8 cellular contexts compared by ENCODE assay signal in genomic region chr10:12181065-12181775, GRCh38. TPM values are rescaled to one million over a fixed set of nuclear protein-coding genes. Genes with fewer than 3 reads are reported as not detected.
DNase-seq lines count a peak whose midpoint lies in the region; ATAC-seq and TF ChIP-seq lines count a peak whose summit lies in the region.

No MANE protein-coding gene starts in this region.

- no peaks in the 10 kb centered on the region for H3K27me3 Mint-ChIP-seq in stimulated activated memory B cell treated with anti-CD40 and anti-IgM and Interleukin-4, amounts not matched to agents 10 μg/mL and 1 μg/mL and 100 μg/mL, for 72 hours

- H3K4me2 ChIP-seq in smooth muscle cell = no peak overlapping the region

- H3K4me1 Mint-ChIP-seq in stimulated activated memory B cell treated with anti-CD40 and anti-IgM and Interleukin-4, amounts not matched to agents 10 μg/mL and 1 μg/mL and 100 μg/mL, for 72 hours = no peaks in the 10 kb centered on the region

- peak overlapping the region; percentile 73 for H3K27ac Mint-ChIP-seq in stimulated activated memory B cell treated with anti-CD40 and anti-IgM and Interleukin-4, amounts not matched to agents 10 μg/mL and 1 μg/mL and 100 μg/mL, for 72 hours

- no peaks in the 10 kb centered on the region for H3K79me2 ChIP-seq in smooth muscle cell (ENCODE audit: low read depth)

- no peak overlapping the region for H3K4me3 Mint-ChIP-seq in stimulated activated memory B cell treated with anti-CD40 and anti-IgM and Interleukin-4, amounts not matched to agents 10 μg/mL and 1 μg/mL and 100 μg/mL, for 72 hours

- POLR2A ChIA-PET in HEK293T (lab: Yijun Ruan, JAX) = no interaction called here

- no peak overlapping the region for H3K27ac ChIP-seq in right atrium auricular region
- no peak overlapping the region for H3K27ac ChIP-seq in smooth muscle cell (ENCODE audit: low read depth)

- H2AFZ ChIP-seq in smooth muscle cell (ENCODE audit: low read depth) = no peak overlapping the region

- no peaks in the 10 kb centered on the region for H3K9me3 Mint-ChIP-seq in stimulated activated memory B cell treated with anti-CD40 and anti-IgM and Interleukin-4, amounts not matched to agents 10 μg/mL and 1 μg/mL and 100 μg/mL, for 72 hours

- intact Hi-C loops in left ventricle myocardium superior (cut with micrococcal nuclease) = no loop called here

- TF ChIP-seq CTCF in right atrium auricular region (IDR thresholded peaks at IDR 0.05) (no peak), epithelial cell of esophagus (IDR thresholded peaks at IDR 0.05; ENCODE audit: insufficient read depth, low read depth, low read length, missing control alignments) (no peak), smooth muscle cell (IDR thresholded peaks at IDR 0.05; ENCODE audit: borderline replicate concordance, insufficient read depth, poor library complexity, severe bottlenecking) (no peak)

- H3F3A ChIP-seq in smooth muscle cell (ENCODE audit: low read depth) = no peaks in the 10 kb centered on the region

- CTCF ChIA-PET in HEK293T (lab: Yijun Ruan, JAX) = no interaction called here

- DNase-seq in left ventricle myocardium superior (peak; percentile 34), right atrium auricular region (ENCODE audit: low spot score) (no peak), epithelial cell of esophagus (ENCODE audit: low read depth) (peak; percentile 66), HEK293T (ENCODE audit: extremely low spot score) (no peak), smooth muscle cell (lab: John Stamatoyannopoulos, UW; ENCODE audit: unreplicated experiment) (no peak)
- DNase-seq in activated CD4-positive, alpha-beta T cell treated with anti-CD3 and anti-CD28 coated beads for 48 hours = peak; percentile 73

- H3K4me1 ChIP-seq in right atrium auricular region = no peaks in the 10 kb centered on the region
- H3K4me1 ChIP-seq in smooth muscle cell (ENCODE audit: low read depth) = no peaks in the 10 kb centered on the region

- H3K4me3 ChIP-seq in right atrium auricular region (no peak overlapping the region), epithelial cell of esophagus (ENCODE audit: low read length) (no peak overlapping the region), smooth muscle cell (no peak overlapping the region)

- H3K9me3 ChIP-seq in right atrium auricular region = no peaks in the 10 kb centered on the region
- no peaks in the 10 kb centered on the region for H3K9me3 ChIP-seq in smooth muscle cell (replicated peaks; ENCODE audit: low read depth)

- ATAC-seq in left ventricle myocardium superior = peak; percentile 30
- peak; percentile 99 for ATAC-seq in stimulated activated memory B cell treated with anti-CD40 and anti-IgM and Interleukin-4, amounts not matched to agents 10 μg/mL and 1 μg/mL and 100 μg/mL, for 72 hours
- no peak for ATAC-seq in GM21526 (IDR thresholded peaks at IDR 0.05; ENCODE audit: low FRiP score, unreplicated experiment)

- H3K36me3 Mint-ChIP-seq in stimulated activated memory B cell treated with anti-CD40 and anti-IgM and Interleukin-4, amounts not matched to agents 10 μg/mL and 1 μg/mL and 100 μg/mL, for 72 hours = peaks cover 32% of the 10 kb centered on the region

- no peaks in the 10 kb centered on the region for H3K27me3 ChIP-seq in right atrium auricular region
- no peaks in the 10 kb centered on the region for H3K27me3 ChIP-seq in smooth muscle cell (ENCODE audit: low read depth)

- peaks cover 52% of the 10 kb centered on the region for H3K36me3 ChIP-seq in right atrium auricular region
- H3K36me3 ChIP-seq in smooth muscle cell (ENCODE audit: low read depth) = peaks cover 11% of the 10 kb centered on the region

- 94% methylated on average over 13 of the region's 13 CpGs for WGBS in smooth muscle cell (ENCODE audit: low lambda C conversion rate)

- no peaks in the 10 kb centered on the region for H4K20me1 ChIP-seq in smooth muscle cell (ENCODE audit: low read depth)

- H3K9ac ChIP-seq in smooth muscle cell (ENCODE audit: low read depth) = no peak overlapping the region

TF ChIP-seq in HEK293T, 16 proteins besides CTCF, POLR2A, EP300 and RAD21:
- TF ChIP-seq TARDBP (IDR thresholded peaks at IDR 0.05) (no peak), ZNF384 (IDR thresholded peaks at IDR 0.05) (no peak), SUZ12 (IDR thresholded peaks at IDR 0.05) (no peak), PKNOX1 (IDR thresholded peaks at IDR 0.05) (no peak), HDGF (IDR thresholded peaks at IDR 0.05; ENCODE audit: borderline replicate concordance) (no peak), FOXM1 (IDR thresholded peaks at IDR 0.05; ENCODE audit: borderline replicate concordance) (no peak), ARNT (IDR thresholded peaks at IDR 0.05) (no peak), NFRKB (IDR thresholded peaks at IDR 0.05) (no peak), L3MBTL2 (conservative IDR thresholded peaks at IDR 0.05) (no peak), FOXK2 (IDR thresholded peaks at IDR 0.05) (no peak), ELF4 (IDR thresholded peaks at IDR 0.05) (no peak), SP1 (IDR thresholded peaks at IDR 0.05) (no peak), BHLHE40 (IDR thresholded peaks at IDR 0.05; ENCODE audit: borderline replicate concordance) (no peak), CTBP1 (IDR thresholded peaks at IDR 0.05; ENCODE audit: borderline replicate concordance) (no peak), FOXA1 (IDR thresholded peaks at IDR 0.05) (no peak), LEF1 (IDR thresholded peaks at IDR 0.05; ENCODE audit: borderline replicate concordance) (no peak)

RNA-seq across cellular contexts. Expression of gene NUDT5, which starts 14.5 kb away (rescaled TPM):
- total RNA-seq in left ventricle myocardium superior = 9.2 TPM
- 10 to 100 TPM; 10.8 to 12.8 TPM for total RNA-seq in right atrium auricular region
- total RNA-seq in smooth muscle cell = 64.8 and 67.3 TPM in 2 replicates
- 89.6 and 101 TPM in 2 replicates for polyA plus RNA-seq in smooth muscle cell

RNA-seq across cellular contexts. Expression of gene CDC123, which starts 14.8 kb away (rescaled TPM):
- total RNA-seq in left ventricle myocardium superior = 54.8 TPM
- total RNA-seq in right atrium auricular region = 10 to 100 TPM; 49.2 to 57.0 TPM
- total RNA-seq in smooth muscle cell = 78.2 and 87.4 TPM in 2 replicates
- 97.2 and 103 TPM in 2 replicates for polyA plus RNA-seq in smooth muscle cell

RNA-seq across cellular contexts. Expression of gene SEC61A2, which starts 51.7 kb away (rescaled TPM):
- total RNA-seq in left ventricle myocardium superior = 11.0 TPM
- 10 to 100 TPM; 12.2 to 12.4 TPM for total RNA-seq in right atrium auricular region
- total RNA-seq in smooth muscle cell = 14.2 and 18.8 TPM in 2 replicates
- 9.7 and 10.5 TPM in 2 replicates for polyA plus RNA-seq in smooth muscle cell

Comparison
In these comparisons a context has a peak if more than half of its experiments do, and no peak if none do; other contexts are left out.
1. DNase-seq: peak in left ventricle myocardium superior (single experiment), activated CD4-positive, alpha-beta T cell treated with anti-CD3 and anti-CD28 coated beads for 48 hours (single experiment) and epithelial cell of esophagus (single experiment); none in right atrium auricular region (single experiment), HEK293T (single experiment) and smooth muscle cell (single experiment).